ENCODE assay signal across 10 cellular contexts in genomic region chr11:33801821-33802413, GRCh38. TPM values are rescaled to one million over a fixed set of nuclear protein-coding genes. Genes with fewer than 3 reads are reported as not detected.
DNase-seq lines count a peak whose midpoint lies in the region; ATAC-seq and TF ChIP-seq lines count a peak whose summit lies in the region.
"Had no signal": no experiment of that assay in that cellular context is flagged by ENCODE, and none has a peak within 500 bp of the region (broad histone marks: within the 10 kb centered on the region; RNA-seq: fewer than 3 reads in every experiment).

No MANE protein-coding gene starts in this region.

- no peaks in the 10 kb centered on the region for H3K79me2 ChIP-seq in GM23338 (replicated peaks; ENCODE audit: insufficient read depth)

- CTCF ChIA-PET in activated CD8-positive, alpha-beta T cell treated with anti-CD3 and anti-CD28 coated beads, Interleukin-2, amount 10 ng/mL, durations not matched to agents 7 days and 5 days (lab: Charles Lee) = no interaction called here

- 0 out of 2 replicates have a peak, but pooled peaks cover 4% of the 10 kb centered on the region for H3K4me1 ChIP-seq in GM23338 (ENCODE audit: insufficient read depth)
- no peaks in the 10 kb centered on the region for H3K4me1 ChIP-seq in RWPE2 (ENCODE audit: insufficient read depth, poor library complexity, severe bottlenecking)
- H3K4me1 ChIP-seq in left ventricle myocardium inferior = peaks cover 13% of the 10 kb centered on the region
- peaks cover 0 to 3% of the 10 kb centered on the region in 2 donors for H3K4me1 ChIP-seq in gastrocnemius medialis

- TF ChIP-seq CTCF in GM23338 (conservative IDR thresholded peaks at IDR 0.05; ENCODE audit: low read depth in 2 of 2) (no peak), RWPE2 (IDR thresholded peaks at IDR 0.05; ENCODE audit: poor library complexity, severe bottlenecking) (no peak), left ventricle myocardium inferior (IDR thresholded peaks at IDR 0.05; ENCODE audit: borderline replicate concordance) (no peak), gastrocnemius medialis (IDR thresholded peaks at IDR 0.05 in 4 of 5, conservative IDR thresholded peaks at IDR 0.05 in 1 of 5) (no peak)

- H3K36me3 Mint-ChIP-seq in GM23338 (ENCODE audit: low read depth) = no peaks in the 10 kb centered on the region
- H3K36me3 Mint-ChIP-seq in activated CD8-positive, alpha-beta T cell treated with anti-CD3 and anti-CD28 coated beads, Interleukin-2, amount 10 ng/mL, durations not matched to agents 7 days and 5 days (ENCODE audit: low read depth) = no peaks in the 10 kb centered on the region
- H3K36me3 Mint-ChIP-seq: activated naive CD8-positive, alpha-beta T cell treated with anti-CD3 and anti-CD28 coated beads, Interleukin-2, amount 10 ng/mL, durations not matched to agents 7 days and 5 days had no signal

- peaks cover 4% of the 10 kb centered on the region; the same call in 2 of the 3 replicates for H3K4me1 Mint-ChIP-seq in GM23338
- no peaks in the 10 kb centered on the region for H3K4me1 Mint-ChIP-seq in activated CD8-positive, alpha-beta T cell treated with anti-CD3 and anti-CD28 coated beads, Interleukin-2, amount 10 ng/mL, durations not matched to agents 7 days and 5 days (ENCODE audit: low read depth)

- no peaks in the 10 kb centered on the region for H3K9me3 ChIP-seq in RWPE2 (ENCODE audit: severe bottlenecking)
- H3K9me3 ChIP-seq in left ventricle myocardium inferior (replicated peaks) = no peaks in the 10 kb centered on the region
- H3K9me3 ChIP-seq in gastrocnemius medialis = no peaks in the 10 kb centered on the region

- intact Hi-C loops in left ventricle myocardium inferior (cut with micrococcal nuclease) (no loop called here), gastrocnemius medialis (cut with DNase I; ENCODE audit: low total_unique reads) (no loop called here)

- ATAC-seq in GM23338 (peak; percentile 80), RWPE2 (ENCODE audit: low read depth) (peak; percentile 35; the same call in 1 of the 3 replicates), gastrocnemius medialis (no peak)
- no peak for ATAC-seq in activated CD8-positive, alpha-beta T cell treated with anti-CD3 and anti-CD28 coated beads, Interleukin-2, amount 10 ng/mL, durations not matched to agents 7 days and 5 days

- in situ Hi-C loops in gastrocnemius medialis (cut with MboI; ENCODE audit: low sequenced_read_pairs in 4 of 4) (no loop called here), KBM-7 (cut with MboI; ENCODE audit: low pct_unique_long_range_greater_than_20kb, low sequenced_read_pairs) (loop anchor here (25.0 kb wide), 1 partner anchor 360 kb away; no protein-coding TSS in a partner anchor)

- no peak for TF ChIP-seq POLR2A in gastrocnemius medialis (IDR thresholded peaks at IDR 0.05)

- DNase-seq in GM23338 (ENCODE audit: low spot score) (peak; percentile 55), RWPE2 (ENCODE audit: low spot score) (no peak), left ventricle myocardium inferior (no peak), gastrocnemius medialis (no peak), NCI-H1694 (lab: John Stamatoyannopoulos, UW) (no peak), KBM-7 (no peak), D341Med (ENCODE audit: low spot score) (no peak)
- DNase-seq in activated CD8-positive, alpha-beta T cell treated with anti-CD3 and anti-CD28 coated beads, Interleukin-2, amount 10 ng/mL, durations not matched to agents 7 days and 5 days = no peak
- DNase-seq: activated naive CD8-positive, alpha-beta T cell treated with anti-CD3 and anti-CD28 coated beads, Interleukin-2, amount 10 ng/mL, durations not matched to agents 7 days and 5 days had no signal

- H4K20me1 ChIP-seq in GM23338 (replicated peaks; ENCODE audit: insufficient read depth) = no peaks in the 10 kb centered on the region

- POLR2A ChIA-PET in activated CD8-positive, alpha-beta T cell treated with anti-CD3 and anti-CD28 coated beads, Interleukin-2, amount 10 ng/mL, durations not matched to agents 7 days and 5 days (lab: Charles Lee) = no interaction called here

- peak overlapping the region; percentile 89 for H2AFZ ChIP-seq in GM23338

- H3K36me3 ChIP-seq in GM23338 (ENCODE audit: insufficient read depth) (no peaks in the 10 kb centered on the region), RWPE2 (ENCODE audit: low read depth) (no peaks in the 10 kb centered on the region), left ventricle myocardium inferior (no peaks in the 10 kb centered on the region), gastrocnemius medialis (no peaks in the 10 kb centered on the region)

- H3K27me3 Mint-ChIP-seq in GM23338 (ENCODE audit: insufficient read depth, low read depth, poor library complexity) = no peaks in the 10 kb centered on the region
- H3K27me3 Mint-ChIP-seq in activated CD8-positive, alpha-beta T cell treated with anti-CD3 and anti-CD28 coated beads, Interleukin-2, amount 10 ng/mL, durations not matched to agents 7 days and 5 days (ENCODE audit: low read depth) = peaks cover 62% of the 10 kb centered on the region

- peak overlapping the region; percentile 78 for H3K4me2 ChIP-seq in GM23338

- no peaks in the 10 kb centered on the region for H3K9me2 ChIP-seq in GM23338 (ENCODE audit: insufficient read depth)

- no peaks in the 10 kb centered on the region for H3K9me3 Mint-ChIP-seq in GM23338
- no peaks in the 10 kb centered on the region for H3K9me3 Mint-ChIP-seq in activated CD8-positive, alpha-beta T cell treated with anti-CD3 and anti-CD28 coated beads, Interleukin-2, amount 10 ng/mL, durations not matched to agents 7 days and 5 days (ENCODE audit: insufficient read depth)
- H3K9me3 Mint-ChIP-seq: activated naive CD8-positive, alpha-beta T cell treated with anti-CD3 and anti-CD28 coated beads, Interleukin-2, amount 10 ng/mL, durations not matched to agents 7 days and 5 days had no signal

- H3K27ac ChIP-seq in GM23338 (ENCODE audit: low read depth) = no peak overlapping the region
- no peak overlapping the region for H3K27ac ChIP-seq in RWPE2 (ENCODE audit: poor library complexity, severe bottlenecking)
- no peak overlapping the region for H3K27ac ChIP-seq in left ventricle myocardium inferior (replicated peaks)
- no peak overlapping the region for H3K27ac ChIP-seq in gastrocnemius medialis
- H3K27ac ChIP-seq: HL-60 had no signal

- peak overlapping the region; percentile 82 for H3K4me3 Mint-ChIP-seq in GM23338
- H3K4me3 Mint-ChIP-seq in activated CD8-positive, alpha-beta T cell treated with anti-CD3 and anti-CD28 coated beads, Interleukin-2, amount 10 ng/mL, durations not matched to agents 7 days and 5 days = no peak overlapping the region
- H3K4me3 Mint-ChIP-seq: activated naive CD8-positive, alpha-beta T cell treated with anti-CD3 and anti-CD28 coated beads, Interleukin-2, amount 10 ng/mL, durations not matched to agents 7 days and 5 days had no signal

- H3K27me3 ChIP-seq in GM23338 (ENCODE audit: insufficient read depth) (peaks cover 25% of the 10 kb centered on the region), RWPE2 (ENCODE audit: insufficient read depth, poor library complexity, severe bottlenecking) (peaks cover 13% of the 10 kb centered on the region), left ventricle myocardium inferior (ENCODE audit: low read depth) (peaks cover 70% of the 10 kb centered on the region), gastrocnemius medialis (peaks cover 24 to 40% (median 37%) of the 10 kb centered on the region in 3 donors)

- peak overlapping the region; percentile 56 for H3K4me3 ChIP-seq in GM23338
- no peak overlapping the region for H3K4me3 ChIP-seq in RWPE2 (ENCODE audit: severe bottlenecking)
- peak overlapping the region; percentile 49 for H3K4me3 ChIP-seq in left ventricle myocardium inferior
- peak overlapping the region in 3 of 4 donors; percentile 20 to 43 (median 27) for H3K4me3 ChIP-seq in gastrocnemius medialis

- no peaks in the 10 kb centered on the region for H3F3A ChIP-seq in GM23338 (replicated peaks; ENCODE audit: low read depth)

- H3K27ac Mint-ChIP-seq in GM23338 = no peak overlapping the region
- H3K27ac Mint-ChIP-seq in activated CD8-positive, alpha-beta T cell treated with anti-CD3 and anti-CD28 coated beads, Interleukin-2, amount 10 ng/mL, durations not matched to agents 7 days and 5 days = no peak overlapping the region
- H3K27ac Mint-ChIP-seq: activated naive CD8-positive, alpha-beta T cell treated with anti-CD3 and anti-CD28 coated beads, Interleukin-2, amount 10 ng/mL, durations not matched to agents 7 days and 5 days had no signal

TF ChIP-seq in GM23338, 12 proteins besides CTCF, POLR2A, EP300 and RAD21:
- TF ChIP-seq EZH2 (IDR thresholded peaks at IDR 0.05; ENCODE audit: low read depth, unreplicated experiment) (peak; percentile 32), ZNF114 (CRISPR knock-in tag; IDR thresholded peaks at IDR 0.05) (no peak)

RNA-seq across cellular contexts. Expression of gene FBXO3, which starts 27.6 kb away (rescaled TPM):
- total RNA-seq in GM23338 (2014; rRNA removed; shearing (Covaris generic)) = 28.4 TPM in 2 replicates
- polyA plus RNA-seq in GM23338 (2016; fragmentation: Nextera tagmentation; extraction: Ambion mirVana) = 10.4 and 12.5 TPM in 2 replicates
- total RNA-seq in left ventricle myocardium inferior (49.8 TPM), gastrocnemius medialis (10 to 100 TPM; 31.2 to 45.8 (median 33.4) TPM)
- 10 to 100 TPM; 15.1 to 16.8 TPM for total RNA-seq in activated CD8-positive, alpha-beta T cell treated with anti-CD3 and anti-CD28 coated beads, Interleukin-2, amount 10 ng/mL, durations not matched to agents 7 days and 5 days

Comparison
In these comparisons a context has a peak if more than half of its experiments do, and no peak if none do; other contexts are left out.
1. ATAC-seq: peak in GM23338 (single experiment) and RWPE2 (single experiment); none in gastrocnemius medialis (0 of 2) and activated CD8-positive, alpha-beta T cell treated with anti-CD3 and anti-CD28 coated beads, Interleukin-2, amount 10 ng/mL, durations not matched to agents 7 days and 5 days (single experiment).